In genomic region chr7:25358831-25359350, GRCh38 we compare ENCODE assay signal across 26 cellular contexts.
DNase-seq lines count a peak whose midpoint lies in the region; ATAC-seq and TF ChIP-seq lines count a peak whose summit lies in the region.
"Had no signal": no experiment of that assay in that cellular context is flagged by ENCODE, and none has a peak within 500 bp of the region (broad histone marks: within the 10 kb centered on the region; RNA-seq: fewer than 3 reads in every experiment).

No MANE protein-coding gene starts in this region.

- TF ChIP-seq CTCF in brain (conservative IDR thresholded peaks at IDR 0.05), result no peak
- TF ChIP-seq CTCF in mesothelial cell of epicardium (IDR thresholded peaks at IDR 0.05; ENCODE audit: unreplicated experiment), result no peak
- no peak for TF ChIP-seq CTCF in type B pancreatic cell (conservative IDR thresholded peaks at IDR 0.05)
- TF ChIP-seq CTCF in activated CD8-positive, alpha-beta T cell treated with anti-CD3 and anti-CD28 coated beads for 36 hours (IDR thresholded peaks at IDR 0.05), result no peak

- H3K4me3 ChIP-seq in right cardiac atrium (ENCODE audit: low read length), result no peak overlapping the region
- H3K4me3 ChIP-seq: esophagus muscularis mucosa, gastrocnemius medialis, psoas muscle, upper lobe of left lung had no signal

- no peaks in the 10 kb centered on the region for H3K9me3 ChIP-seq in right cardiac atrium (ENCODE audit: control insufficient read depth, low read length)
- H3K9me3 ChIP-seq: esophagus muscularis mucosa, gastrocnemius medialis, psoas muscle, upper lobe of left lung had no signal

- peak; percentile 25 for DNase-seq in NCI-H1436 (lab: John Stamatoyannopoulos, UW)
- DNase-seq in NCI-H1436 treated with DMSO at 0.1 percent for 48 hours (lab: John Stamatoyannopoulos, UW), result no peak
- DNase-seq in mesothelial cell of epicardium (ENCODE audit: low spot score in 2 of 2, unreplicated experiment in 2 of 2), result no peak
- no peak for DNase-seq in type B pancreatic cell (ENCODE audit: extremely low spot score, unreplicated experiment)
- DNase-seq in erythroblast (lab: John Stamatoyannopoulos, UW), result no peak
- DNase-seq in activated CD8-positive, alpha-beta T cell treated with anti-CD3 and anti-CD28 coated beads for 36 hours, result no peak
- no peak for DNase-seq in right cardiac atrium
- DNase-seq: activated B cell treated with CpG ODN at 0.5 μM for 24 hours; activated CD8-positive, alpha-beta T cell treated with anti-CD3 and anti-CD28 coated beads, Interleukin-2, amount 10 ng/mL, durations not matched to agents 7 days and 5 days; activated naive CD4-positive, alpha-beta T cell treated with Interleukin-2 at 50 U/mL for 16 hours; activated T-cell treated with anti-CD3 and anti-CD28 coated beads, Interleukin-2, amount 50 U/mL, for 24 hours; DND-41; effector CD8-positive, alpha-beta T cell; gastrocnemius medialis; Kasumi-1; psoas muscle; stimulated activated CD4-positive, alpha-beta T cell treated with anti-CD3 and anti-CD28 coated beads, Interleukin-4, amount 100 ng/mL, for 4 hours; stimulated activated naive CD8-positive, alpha-beta T cell treated with anti-CD3 and anti-CD28 coated beads, Interleukin-15, amount 100 ng/mL, for 72 hours; upper lobe of left lung had no signal

- POLR2A ChIA-PET in activated CD8-positive, alpha-beta T cell treated with anti-CD3 and anti-CD28 coated beads for 36 hours (lab: Charles Lee), result no interaction called here

- H3K9me3 Mint-ChIP-seq in brain (peaks cover 0 to 15% (median 7%) of the 10 kb centered on the region in 5 experiments), mesothelial cell of epicardium (peaks cover 13% of the 10 kb centered on the region), type B pancreatic cell (no peaks in the 10 kb centered on the region)
- no peaks in the 10 kb centered on the region for H3K9me3 Mint-ChIP-seq in activated CD8-positive, alpha-beta T cell treated with anti-CD3 and anti-CD28 coated beads for 36 hours
- H3K9me3 Mint-ChIP-seq: activated B cell treated with CpG ODN at 0.5 μM for 24 hours; activated T-cell treated with anti-CD3 and anti-CD28 coated beads, Interleukin-2, amount 50 U/mL, for 24 hours; central memory CD8-positive, alpha-beta T cell; memory B cell; natural killer cell treated with Interleukin-12 subunit alpha and Interleukin-12 subunit beta and Interleukin-15 and Interleukin-18, amount 100 ng/mL, for 72 hours; stimulated activated naive CD8-positive, alpha-beta T cell treated with anti-CD3 and anti-CD28 coated beads, Interleukin-15, amount 100 ng/mL, for 72 hours; T-helper 2 cell treated with Interferon-gamma antibody and Interleukin-4, amounts not matched to agents 5 μg/mL and 100 μg/mL, for 36 hours had no signal

- intact Hi-C loops in activated CD8-positive, alpha-beta T cell treated with anti-CD3 and anti-CD28 coated beads for 36 hours (cut with micrococcal nuclease), result no loop called here
- intact Hi-C loops in right cardiac atrium (cut with DNase I), result no loop called here

- TF ChIP-seq POLR2A in erythroblast (IDR thresholded peaks at IDR 0.05; ENCODE audit: low read length), result no peak

- H3K27me3 Mint-ChIP-seq in brain (no peaks in the 10 kb centered on the region), mesothelial cell of epicardium (ENCODE audit: low read depth) (no peaks in the 10 kb centered on the region), type B pancreatic cell (no peaks in the 10 kb centered on the region)
- H3K27me3 Mint-ChIP-seq in activated CD8-positive, alpha-beta T cell treated with anti-CD3 and anti-CD28 coated beads for 36 hours, result peaks cover 3% of the 10 kb centered on the region
- H3K27me3 Mint-ChIP-seq: stimulated activated naive CD8-positive, alpha-beta T cell treated with anti-CD3 and anti-CD28 coated beads, Interleukin-15, amount 100 ng/mL, for 72 hours had no signal

- ATAC-seq in activated CD8-positive, alpha-beta T cell treated with anti-CD3 and anti-CD28 coated beads for 36 hours, result no peak
- no peak for ATAC-seq in right cardiac atrium
- ATAC-seq: activated CD8-positive, alpha-beta T cell treated with anti-CD3 and anti-CD28 coated beads, Interleukin-2, amount 10 ng/mL, durations not matched to agents 7 days and 5 days; gastrocnemius medialis; natural killer cell treated with Interleukin-12 subunit alpha and Interleukin-12 subunit beta and Interleukin-15 and Interleukin-18, amount 100 ng/mL, for 72 hours; psoas muscle; SK-N-SH treated with all-trans-retinoic acid at 6 μM for 48 hours; stimulated activated naive CD8-positive, alpha-beta T cell treated with anti-CD3 and anti-CD28 coated beads, Interleukin-15, amount 100 ng/mL, for 72 hours had no signal

- H3K36me3 Mint-ChIP-seq in brain, result peaks cover 6% of the 10 kb centered on the region
- no peaks in the 10 kb centered on the region for H3K36me3 Mint-ChIP-seq in mesothelial cell of epicardium
- H3K36me3 Mint-ChIP-seq in type B pancreatic cell, result no peaks in the 10 kb centered on the region
- no peaks in the 10 kb centered on the region for H3K36me3 Mint-ChIP-seq in activated CD8-positive, alpha-beta T cell treated with anti-CD3 and anti-CD28 coated beads for 36 hours (ENCODE audit: low read depth)
- H3K36me3 Mint-ChIP-seq: memory B cell; natural killer cell treated with Interleukin-12 subunit alpha and Interleukin-12 subunit beta and Interleukin-15 and Interleukin-18, amount 100 ng/mL, for 72 hours had no signal

- peaks cover 59% of the 10 kb centered on the region for H3K4me1 Mint-ChIP-seq in brain
- peaks cover 24% of the 10 kb centered on the region for H3K4me1 Mint-ChIP-seq in mesothelial cell of epicardium
- H3K4me1 Mint-ChIP-seq in type B pancreatic cell (ENCODE audit: unreplicated experiment), result peaks cover 22% of the 10 kb centered on the region
- peaks cover 4% of the 10 kb centered on the region for H3K4me1 Mint-ChIP-seq in activated CD8-positive, alpha-beta T cell treated with anti-CD3 and anti-CD28 coated beads for 36 hours (ENCODE audit: low read depth)
- H3K4me1 Mint-ChIP-seq: activated B cell treated with CpG ODN at 0.5 μM for 24 hours; central memory CD8-positive, alpha-beta T cell; memory B cell had no signal

- H3K4me1 ChIP-seq in right cardiac atrium (ENCODE audit: control insufficient read depth, insufficient read depth, low read length), result no peaks in the 10 kb centered on the region
- H3K4me1 ChIP-seq: gastrocnemius medialis, psoas muscle, upper lobe of left lung had no signal

- no peak overlapping the region for H3K27ac ChIP-seq in right cardiac atrium (ENCODE audit: low read length)
- H3K27ac ChIP-seq: esophagus muscularis mucosa, gastrocnemius medialis, psoas muscle, upper lobe of left lung had no signal

- H3K27me3 ChIP-seq in right cardiac atrium (ENCODE audit: control insufficient read depth, insufficient read depth), result no peaks in the 10 kb centered on the region
- H3K27me3 ChIP-seq: esophagus muscularis mucosa, gastrocnemius medialis, upper lobe of left lung had no signal

- WGBS in right cardiac atrium, result 71% methylated on average over 7 of the region's 7 CpGs

- H3K4me3 Mint-ChIP-seq in brain, result peak overlapping the region; percentile 50 to 82 (median 71)
- no peak overlapping the region for H3K4me3 Mint-ChIP-seq in mesothelial cell of epicardium
- H3K4me3 Mint-ChIP-seq in type B pancreatic cell, result peak overlapping the region; percentile 50
- H3K4me3 Mint-ChIP-seq in activated CD8-positive, alpha-beta T cell treated with anti-CD3 and anti-CD28 coated beads for 36 hours, result no peak overlapping the region
- H3K4me3 Mint-ChIP-seq: activated B cell treated with CpG ODN at 0.5 μM for 24 hours; activated CD8-positive, alpha-beta T cell treated with anti-CD3 and anti-CD28 coated beads, Interleukin-2, amount 10 ng/mL, durations not matched to agents 7 days and 5 days; activated T-cell treated with anti-CD3 and anti-CD28 coated beads, Interleukin-2, amount 50 U/mL, for 24 hours; central memory CD8-positive, alpha-beta T cell; memory B cell; natural killer cell treated with Interleukin-12 subunit alpha and Interleukin-12 subunit beta and Interleukin-15 and Interleukin-18, amount 100 ng/mL, for 72 hours; stimulated activated naive CD8-positive, alpha-beta T cell treated with anti-CD3 and anti-CD28 coated beads, Interleukin-15, amount 100 ng/mL, for 72 hours; T-helper 2 cell treated with Interferon-gamma antibody and Interleukin-4, amounts not matched to agents 5 μg/mL and 100 μg/mL, for 36 hours had no signal

- H3K27ac Mint-ChIP-seq in brain, result peak overlapping the region; percentile 91 to 98 (median 97)
- peak overlapping the region; percentile 44 for H3K27ac Mint-ChIP-seq in mesothelial cell of epicardium
- H3K27ac Mint-ChIP-seq in type B pancreatic cell, result no peak overlapping the region
- no peak overlapping the region for H3K27ac Mint-ChIP-seq in activated CD8-positive, alpha-beta T cell treated with anti-CD3 and anti-CD28 coated beads for 36 hours
- H3K27ac Mint-ChIP-seq: activated B cell treated with CpG ODN at 0.5 μM for 24 hours; activated CD8-positive, alpha-beta T cell treated with anti-CD3 and anti-CD28 coated beads, Interleukin-2, amount 10 ng/mL, durations not matched to agents 7 days and 5 days; activated T-cell treated with anti-CD3 and anti-CD28 coated beads, Interleukin-2, amount 50 U/mL, for 24 hours; memory B cell; natural killer cell treated with Interleukin-12 subunit alpha and Interleukin-12 subunit beta and Interleukin-15 and Interleukin-18, amount 100 ng/mL, for 72 hours; stimulated activated naive CD8-positive, alpha-beta T cell treated with anti-CD3 and anti-CD28 coated beads, Interleukin-15, amount 100 ng/mL, for 72 hours; T-helper 2 cell treated with Interferon-gamma antibody and Interleukin-4, amounts not matched to agents 5 μg/mL and 100 μg/mL, for 36 hours had no signal

- CTCF ChIA-PET in activated CD8-positive, alpha-beta T cell treated with anti-CD3 and anti-CD28 coated beads for 36 hours (lab: Charles Lee), result no interaction called here

Comparison
In these comparisons a context has a peak if more than half of its experiments do, and no peak if none do; other contexts are left out.
1. H3K27ac Mint-ChIP-seq: peak in brain (5 of 5) and mesothelial cell of epicardium (single experiment); none in type B pancreatic cell (single experiment) and activated CD8-positive, alpha-beta T cell treated with anti-CD3 and anti-CD28 coated beads for 36 hours (single experiment).
2. H3K4me3 Mint-ChIP-seq: peak in brain (5 of 5) and type B pancreatic cell (single experiment); none in mesothelial cell of epicardium (single experiment) and activated CD8-positive, alpha-beta T cell treated with anti-CD3 and anti-CD28 coated beads for 36 hours (single experiment).